1 cellular context compared by ENCODE assay signal in genomic region chr9:126804696-126805545, GRCh38.
A peak's percentile ranks its signal among the peaks of the same experiment; 100 is the strongest.
TF ChIP-seq lines count a peak whose summit lies in the region.

Gene ZBTB43, plus strand, starts transcription at chr9:126805040. Its CDS starts 27,470 bp downstream, at chr9:126832510.

TF ChIP-seq in HepG2, 621 proteins besides CTCF, POLR2A, EP300 and RAD21 (continued from another document and continues in another):
- TF ChIP-seq AKNA (CRISPR knock-in tag; IDR thresholded peaks at IDR 0.05; ENCODE audit: borderline replicate concordance) (0 out of 2 replicates have a peak, but pooled peaks have one; percentile 45), NR2F1 (CRISPR knock-in tag; IDR thresholded peaks at IDR 0.05) (no peak), ATF1 (CRISPR knock-in tag; IDR thresholded peaks at IDR 0.05) (no peak), TEAD3 (CRISPR knock-in tag; optimal IDR thresholded peaks at IDR 0.05; ENCODE audit: borderline replicate concordance) (no peak), KDM1A (CRISPR knock-in tag; IDR thresholded peaks at IDR 0.05) (no peak), GATAD1 (CRISPR knock-in tag; IDR thresholded peaks at IDR 0.05) (peak; percentile 92), NFATC3 (CRISPR knock-in tag; IDR thresholded peaks at IDR 0.05) (no peak), ZSCAN25 (CRISPR knock-in tag; IDR thresholded peaks at IDR 0.05) (0 out of 2 replicates have a peak, but pooled peaks have one; percentile 20), ATF2 (CRISPR knock-in tag; IDR thresholded peaks at IDR 0.05) (no peak; the same call in 1 of the 2 replicates), ZNF567 (CRISPR knock-in tag; IDR thresholded peaks at IDR 0.05; ENCODE audit: borderline replicate concordance) (no peak), FIP1L1 (IDR thresholded peaks at IDR 0.05; ENCODE audit: borderline replicate concordance, insufficient read depth, low read depth, low read length) (no peak), ZNF24 (IDR thresholded peaks at IDR 0.05) (no peak), HDAC2 (CRISPR knock-in tag; IDR thresholded peaks at IDR 0.05) (peak; percentile 60; the same call in 1 of the 2 replicates), TAF15 (IDR thresholded peaks at IDR 0.05; ENCODE audit: low read depth, low read length, poor library complexity, severe bottlenecking) (no peak), TIGD3 (CRISPR knock-in tag; IDR thresholded peaks at IDR 0.05; ENCODE audit: borderline replicate concordance) (no peak), PPARG (CRISPR knock-in tag; conservative IDR thresholded peaks at IDR 0.05) (0 out of 2 replicates have a peak, but pooled peaks have one; percentile 11), ZBTB7A (CRISPR knock-in tag; IDR thresholded peaks at IDR 0.05) (peak; percentile 18; the same call in 1 of the 2 replicates), ATF7-NPFF (CRISPR knock-in tag; IDR thresholded peaks at IDR 0.05; ENCODE audit: low read depth) (0 out of 2 replicates have a peak, but pooled peaks have one; percentile 23), SIN3B (IDR thresholded peaks at IDR 0.05; ENCODE audit: low read length) (peak; percentile 36; the same call in 1 of the 2 replicates), SRSF9 (IDR thresholded peaks at IDR 0.05; ENCODE audit: borderline replicate concordance, insufficient read depth, low read depth, low read length, poor library complexity, severe bottlenecking) (no peak), ZNF784 (CRISPR knock-in tag; IDR thresholded peaks at IDR 0.05; ENCODE audit: borderline replicate concordance) (peak; percentile 100), FOSL2 (CRISPR knock-in tag; IDR thresholded peaks at IDR 0.05) (peak; percentile 66), ZFX (CRISPR knock-in tag; IDR thresholded peaks at IDR 0.05; ENCODE audit: low read depth) (peak; percentile 99), PBX3 (CRISPR knock-in tag; IDR thresholded peaks at IDR 0.05; ENCODE audit: borderline replicate concordance) (0 out of 2 replicates have a peak, but pooled peaks have one; percentile 29), ZNF431 (CRISPR knock-in tag; IDR thresholded peaks at IDR 0.05; ENCODE audit: borderline replicate concordance, low read depth) (no peak; the same call in 1 of the 2 replicates), GFI1 (CRISPR knock-in tag; IDR thresholded peaks at IDR 0.05; ENCODE audit: borderline replicate concordance) (no peak; the same call in 1 of the 2 replicates), ZNF20 (CRISPR knock-in tag; IDR thresholded peaks at IDR 0.05) (peak; percentile 81; the same call in 1 of the 2 replicates), ZNF329 (CRISPR knock-in tag; IDR thresholded peaks at IDR 0.05; ENCODE audit: low read depth) (0 out of 2 replicates have a peak, but pooled peaks have one; percentile 35), KMT2A (CRISPR knock-in tag; IDR thresholded peaks at IDR 0.05) (peak; percentile 73), ZNF407 (CRISPR knock-in tag; IDR thresholded peaks at IDR 0.05; ENCODE audit: not compliant biosample characterization) (peak; percentile 60), ZSCAN21 (CRISPR knock-in tag; IDR thresholded peaks at IDR 0.05; ENCODE audit: borderline replicate concordance) (0 out of 2 replicates have a peak, but pooled peaks have one; percentile 62), ZBTB7B (CRISPR knock-in tag; IDR thresholded peaks at IDR 0.05) (no peak), ZNF205 (CRISPR knock-in tag; IDR thresholded peaks at IDR 0.05) (0 out of 2 replicates have a peak, but pooled peaks have one; percentile 38), AGO2 (optimal IDR thresholded peaks at IDR 0.05; ENCODE audit: low read depth, low read length) (peak; percentile 83), ZBTB2 (CRISPR knock-in tag; IDR thresholded peaks at IDR 0.05; ENCODE audit: low read depth) (peak; percentile 63; the same call in 1 of the 2 replicates)
